1 cellular context compared by ENCODE assay signal in genomic region chr17:50861822-50862528, GRCh38.
TF ChIP-seq lines count a peak whose summit lies in the region.

No MANE protein-coding gene starts in this region.

TF ChIP-seq in K562, 482 proteins besides CTCF, POLR2A, EP300 and RAD21 (continued from another document):
- TF ChIP-seq ZBTB43 (CRISPR knock-in tag; IDR thresholded peaks at IDR 0.05) (no peak), CEBPG (CRISPR knock-in tag; IDR thresholded peaks at IDR 0.05) (no peak), CEBPG (tag; conservative IDR thresholded peaks at IDR 0.05 in 1 of 2, IDR thresholded peaks at IDR 0.05 in 1 of 2) (peak; percentile 71 to 94), CEBPB (tag; IDR thresholded peaks at IDR 0.05) (peak; percentile 86), SNRNP70 (optimal IDR thresholded peaks at IDR 0.05; ENCODE audit: low read depth, low read length) (no peak), PBX2 (CRISPR knock-in tag; IDR thresholded peaks at IDR 0.05; ENCODE audit: low read depth) (no peak), PBX2 (tag; conservative IDR thresholded peaks at IDR 0.05; ENCODE audit: low read depth) (0 out of 2 replicates have a peak, but pooled peaks have one; percentile 29), GTF2E2 (tag; IDR thresholded peaks at IDR 0.05) (no peak), FOXA3 (CRISPR knock-in tag; conservative IDR thresholded peaks at IDR 0.05 in 1 of 2, IDR thresholded peaks at IDR 0.05 in 1 of 2) (no peak), CHAMP1 (IDR thresholded peaks at IDR 0.05) (no peak), ZNF75A (CRISPR knock-in tag; IDR thresholded peaks at IDR 0.05) (no peak), ZBTB11 (CRISPR knock-in tag; IDR thresholded peaks at IDR 0.05) (no peak), MTA2 (IDR thresholded peaks at IDR 0.05; ENCODE audit: low read depth) (no peak), ZNF395 (CRISPR knock-in tag; IDR thresholded peaks at IDR 0.05) (no peak), KAT8 (IDR thresholded peaks at IDR 0.05; ENCODE audit: low read depth) (no peak), TARDBP (IDR thresholded peaks at IDR 0.05) (no peak)
